8 cellular contexts compared by ENCODE assay signal in the genomic region with DNA sequence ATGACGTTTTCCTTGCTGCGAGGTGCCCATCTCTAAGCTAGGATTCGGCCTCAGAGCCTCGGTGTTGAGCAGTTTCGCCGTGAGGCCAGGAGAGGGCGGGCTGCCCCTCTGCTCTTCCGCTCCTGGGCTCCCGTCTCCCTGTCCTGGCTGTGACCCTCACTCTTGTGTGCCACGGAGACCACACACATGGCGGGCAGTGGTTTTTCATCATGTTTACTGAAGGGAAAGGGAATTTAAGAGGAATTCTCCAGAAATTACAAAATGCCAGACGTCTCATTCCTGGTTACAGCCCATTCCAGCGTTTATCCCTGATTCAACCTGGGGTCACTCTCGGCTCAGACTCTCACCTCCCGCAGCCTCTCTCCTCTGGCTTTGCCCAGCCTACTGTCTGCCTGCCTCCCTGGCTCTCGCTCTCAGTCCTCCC.
A peak's percentile ranks its signal among the peaks of the same experiment; 100 is the strongest.
DNase-seq lines count a peak whose midpoint lies in the region; ATAC-seq and TF ChIP-seq lines count a peak whose summit lies in the region.

No MANE protein-coding gene starts in this region.

- no peaks in the 10 kb centered on the region for H3K79me2 ChIP-seq in trophoblast cell (ENCODE audit: control insufficient read depth, insufficient read depth, low read length, poor library complexity)

- H3K4me2 ChIP-seq in trophoblast cell (ENCODE audit: low read length) = no peak overlapping the region

- H3K4me1 ChIP-seq in RWPE2 (ENCODE audit: insufficient read depth, poor library complexity, severe bottlenecking) (no peaks in the 10 kb centered on the region), trophoblast cell (ENCODE audit: control insufficient read depth in 1 of 2, insufficient read depth in 2 of 2, low read length in 2 of 2) (peaks cover 0 to 7% of the 10 kb centered on the region in 2 experiments), sigmoid colon (no peaks in the 10 kb centered on the region)

- no CpG with 5 or more reads among the region's 16 CpGs for WGBS in trophoblast cell (ENCODE audit: extremely low coverage, insufficient coverage, insufficient read length)
- 7 to 9% methylated on average over 16 of the region's 16 CpGs for WGBS in sigmoid colon, 2 donors

- no peak overlapping the region for H3K9ac ChIP-seq in trophoblast cell (ENCODE audit: low read length)

- peak; percentile 89 for ATAC-seq in RWPE2 (ENCODE audit: low read depth)
- no peak for ATAC-seq in HG03097 (IDR thresholded peaks at IDR 0.05; ENCODE audit: low FRiP score, unreplicated experiment)

- no peak for TF ChIP-seq EP300 in sigmoid colon (IDR thresholded peaks at IDR 0.05)

- intact Hi-C loops in sigmoid colon (cut with DNase I) = no loop called here

- no peak overlapping the region for H4K8ac ChIP-seq in trophoblast cell (ENCODE audit: low read depth, low read length)

- DNase-seq in DMS53 (lab: John Stamatoyannopoulos, UW) (peak; percentile 47), DMS53 treated with DMSO at 0.1 percent for 48 hours (lab: John Stamatoyannopoulos, UW; ENCODE audit: unreplicated experiment) (no peak), HL-60 (ENCODE audit: low read depth in 1 of 2, low spot score in 1 of 2) (peak in 1 of 2 experiments; percentile 1), RWPE2 (ENCODE audit: low spot score) (no peak), fibroblast of peridontal ligament (ENCODE audit: extremely low read depth) (peak; percentile 53), trophoblast cell (peak; percentile 90 to 92), sigmoid colon (no peak)

- TF ChIP-seq CTCF in HL-60 (IDR thresholded peaks at IDR 0.05; ENCODE audit: insufficient read depth, low read length) = peak; percentile 23
- TF ChIP-seq CTCF in RWPE2 (IDR thresholded peaks at IDR 0.05; ENCODE audit: poor library complexity, severe bottlenecking) = peak; percentile 81
- TF ChIP-seq CTCF in sigmoid colon (IDR thresholded peaks at IDR 0.05) = peak in 2 of 4 experiments; percentile 13 to 28

- H3K36me3 ChIP-seq in RWPE2 (ENCODE audit: low read depth) (no peaks in the 10 kb centered on the region), trophoblast cell (ENCODE audit: control insufficient read depth in 1 of 2, insufficient read depth in 2 of 2, low read length in 2 of 2) (no peaks in the 10 kb centered on the region), sigmoid colon (no peaks in the 10 kb centered on the region)

- H2AK5ac ChIP-seq in trophoblast cell (ENCODE audit: low read length) = no peak overlapping the region

- H3K23ac ChIP-seq in trophoblast cell (ENCODE audit: low read length) = no peak overlapping the region

- peak overlapping the region; percentile 81 for H2BK12ac ChIP-seq in trophoblast cell (ENCODE audit: low read length)

- H3K18ac ChIP-seq in trophoblast cell (ENCODE audit: low read length) = no peak overlapping the region

- H3K9me3 ChIP-seq in RWPE2 (ENCODE audit: severe bottlenecking) (no peaks in the 10 kb centered on the region), trophoblast cell (ENCODE audit: insufficient read depth, low read depth, low read length) (no peaks in the 10 kb centered on the region), sigmoid colon (no peaks in the 10 kb centered on the region)

- no peak overlapping the region for H4K91ac ChIP-seq in trophoblast cell (ENCODE audit: low read depth, low read length)

- no peak overlapping the region for H2BK5ac ChIP-seq in trophoblast cell (ENCODE audit: low read depth, low read length, poor library complexity)

- no peak for TF ChIP-seq POLR2A in sigmoid colon (IDR thresholded peaks at IDR 0.05)

- no peaks in the 10 kb centered on the region for H3K79me1 ChIP-seq in trophoblast cell (ENCODE audit: low read length)

- no peak overlapping the region for H4K12ac ChIP-seq in trophoblast cell (ENCODE audit: low read depth, low read length)

- H2AFZ ChIP-seq in trophoblast cell (ENCODE audit: insufficient read depth, low read length, poor library complexity) = no peak overlapping the region

- H2BK120ac ChIP-seq in trophoblast cell (ENCODE audit: insufficient read depth, low read length, poor library complexity) = no peak overlapping the region

- H3K4me3 ChIP-seq in HL-60 (replicated peaks; ENCODE audit: insufficient read depth, low read length) (no peak overlapping the region), RWPE2 (ENCODE audit: severe bottlenecking) (no peak overlapping the region), trophoblast cell (ENCODE audit: low read depth, low read length) (no peak overlapping the region), sigmoid colon (no peak overlapping the region)

- no peak overlapping the region for H3K4ac ChIP-seq in trophoblast cell (ENCODE audit: low read depth, low read length)

- H3K27ac ChIP-seq in HL-60 (replicated peaks) (no peak overlapping the region), RWPE2 (ENCODE audit: poor library complexity, severe bottlenecking) (no peak overlapping the region), trophoblast cell (ENCODE audit: low read depth, low read length) (no peak overlapping the region), sigmoid colon (no peak overlapping the region)

- peak overlapping the region; percentile 37 for H3K14ac ChIP-seq in trophoblast cell (ENCODE audit: low read length)

- H3K27me3 ChIP-seq in HL-60 (ENCODE audit: insufficient read depth, poor library complexity, severe bottlenecking) (no peaks in the 10 kb centered on the region), RWPE2 (ENCODE audit: insufficient read depth, poor library complexity, severe bottlenecking) (peaks cover 23% of the 10 kb centered on the region), trophoblast cell (ENCODE audit: insufficient read depth, low read length) (no peaks in the 10 kb centered on the region), sigmoid colon (peaks cover 0 to 22% (median 0%) of the 10 kb centered on the region in 3 donors)

Comparison
In these comparisons a context has a peak if more than half of its experiments do, and no peak if none do; other contexts are left out.
1. DNase-seq: peak in DMS53 (single experiment), fibroblast of peridontal ligament (single experiment) and trophoblast cell (2 of 2); none in DMS53 treated with DMSO at 0.1 percent for 48 hours (single experiment), RWPE2 (single experiment) and sigmoid colon (single experiment).